6 cellular contexts compared by ENCODE assay signal in the genomic region with DNA sequence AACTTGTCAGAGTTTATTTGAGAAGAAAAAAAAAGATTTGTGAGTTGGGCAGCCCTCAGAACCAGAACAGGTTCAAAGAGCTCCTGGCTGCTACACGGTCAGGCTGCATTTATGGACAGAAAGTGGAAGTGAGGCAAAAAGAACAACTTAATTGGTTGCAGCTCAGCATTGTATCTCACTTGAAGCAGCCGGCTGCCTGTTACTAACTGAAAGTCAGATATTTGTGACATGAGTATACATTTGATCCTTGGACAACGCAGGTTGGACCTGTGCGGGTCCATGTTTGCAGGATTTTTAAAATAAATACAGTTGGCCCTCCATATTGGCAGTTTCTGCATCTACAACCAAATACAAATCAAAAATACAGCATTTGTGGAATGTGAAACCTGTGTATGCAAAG. TPM values are rescaled to one million over a fixed set of nuclear protein-coding genes. Genes with fewer than 3 reads are reported as not detected.
"Had no signal": no experiment of that assay in that cellular context is flagged by ENCODE, and none has a peak within 500 bp of the region (broad histone marks: within the 10 kb centered on the region; RNA-seq: fewer than 3 reads in every experiment).

No MANE protein-coding gene starts in this region.

- ATAC-seq: GM23338, K562 had no signal

- DNase-seq: H9, HCEC 1CT, IMR-90 had no signal

- H3K4me2 ChIP-seq: GM23338 had no signal

- H2AFZ ChIP-seq: GM23338 had no signal

- H3K4me3 ChIP-seq: GM23338, K562 had no signal

- H3K27ac ChIP-seq: HL-60 had no signal

RNA-seq across cellular contexts. Expression of gene ALDH1L1, which starts 7.5 kb away (rescaled TPM):
- total RNA-seq: IMR-90 had no signal
- polyA plus RNA-seq: IMR-90 had no signal
